11 cellular contexts compared by ENCODE assay signal in genomic region chr9:137456061-137456863, GRCh38. TPM values are rescaled to one million over a fixed set of nuclear protein-coding genes. Genes with fewer than 3 reads are reported as not detected.
A peak's percentile ranks its signal among the peaks of the same experiment; 100 is the strongest.
DNase-seq lines count a peak whose midpoint lies in the region; ATAC-seq and TF ChIP-seq lines count a peak whose summit lies in the region.
"Had no signal": no experiment of that assay in that cellular context is flagged by ENCODE, and none has a peak within 500 bp of the region (broad histone marks: within the 10 kb centered on the region; RNA-seq: fewer than 3 reads in every experiment).

No MANE protein-coding gene starts in this region.

- H3K4me1 ChIP-seq in Caco-2 = peaks cover 12% of the 10 kb centered on the region
- H3K4me1 ChIP-seq in naive thymus-derived CD4-positive, alpha-beta T cell (ENCODE audit: control insufficient read depth in 2 of 2, insufficient read depth in 2 of 2, low read length in 2 of 2) = peaks cover 42 to 56% of the 10 kb centered on the region in 2 donors
- H3K4me1 ChIP-seq: parathyroid adenoma had no signal

- H3K36me3 Mint-ChIP-seq in Caco-2 (ENCODE audit: insufficient read depth, unreplicated experiment) = peaks cover 35% of the 10 kb centered on the region
- H3K36me3 Mint-ChIP-seq in central memory CD8-positive, alpha-beta T cell (ENCODE audit: insufficient read depth) = peaks cover 6% of the 10 kb centered on the region
- peaks cover 0 to 10% (median 0%) of the 10 kb centered on the region in 5 donors for H3K36me3 Mint-ChIP-seq in naive thymus-derived CD4-positive, alpha-beta T cell

- H3K4me1 Mint-ChIP-seq in Caco-2 (ENCODE audit: low read depth, unreplicated experiment) = no peaks in the 10 kb centered on the region
- H3K4me1 Mint-ChIP-seq in central memory CD8-positive, alpha-beta T cell = peaks cover 24% of the 10 kb centered on the region
- peaks cover 5 to 65% (median 44%) of the 10 kb centered on the region in 7 donors for H3K4me1 Mint-ChIP-seq in naive thymus-derived CD4-positive, alpha-beta T cell

- no peaks in the 10 kb centered on the region for H3K27me3 ChIP-seq in Caco-2 (replicated peaks; ENCODE audit: control insufficient read depth, insufficient read depth, low read length)
- no peaks in the 10 kb centered on the region for H3K27me3 ChIP-seq in naive thymus-derived CD4-positive, alpha-beta T cell (ENCODE audit: control insufficient read depth in 2 of 2, insufficient read depth in 2 of 2, low read length in 2 of 2)

- no peaks in the 10 kb centered on the region; the same call in 1 of the 2 replicates for H3K9me3 ChIP-seq in Caco-2
- H3K9me3 ChIP-seq in naive thymus-derived CD4-positive, alpha-beta T cell (ENCODE audit: control insufficient read depth in 2 of 3, low read length in 3 of 3) = no peaks in the 10 kb centered on the region

- H3K27ac Mint-ChIP-seq in Caco-2 (ENCODE audit: unreplicated experiment) = no peak overlapping the region
- no peak overlapping the region for H3K27ac Mint-ChIP-seq in central memory CD8-positive, alpha-beta T cell (ENCODE audit: low read depth)
- peak overlapping the region in 6 of 9 donors; percentile 17 to 75 (median 48) for H3K27ac Mint-ChIP-seq in naive thymus-derived CD4-positive, alpha-beta T cell

- CTCF ChIA-PET in Caco-2 (lab: Charles Lee) = no interaction called here
- CTCF ChIA-PET in naive thymus-derived CD4-positive, alpha-beta T cell (lab: Charles Lee) = interaction anchor here (0.6 kb wide), 1 partner anchor 177 kb away, joined by 3 read pairs; no protein-coding TSS in a partner anchor

- H3K9me3 Mint-ChIP-seq in Caco-2 (ENCODE audit: unreplicated experiment) = no peaks in the 10 kb centered on the region
- no peaks in the 10 kb centered on the region for H3K9me3 Mint-ChIP-seq in central memory CD8-positive, alpha-beta T cell
- H3K9me3 Mint-ChIP-seq in naive thymus-derived CD4-positive, alpha-beta T cell = no peaks in the 10 kb centered on the region

- H3K4me3 ChIP-seq in Caco-2 (ENCODE audit: low read depth, low read length) = no peak overlapping the region
- no peak overlapping the region for H3K4me3 ChIP-seq in naive thymus-derived CD4-positive, alpha-beta T cell (ENCODE audit: low read length)

- H3K27ac ChIP-seq in naive thymus-derived CD4-positive, alpha-beta T cell (ENCODE audit: low read depth, low read length) = no peak overlapping the region
- H3K27ac ChIP-seq: parathyroid adenoma had no signal

- DNase-seq in 8988T (peak; percentile 30), Caco-2 (no peak), NCI-H146 treated with DMSO at 0.1 percent for 48 hours (lab: John Stamatoyannopoulos, UW; ENCODE audit: unreplicated experiment) (no peak), GM10266 (ENCODE audit: extremely low spot score) (no peak), NOMO-1 treated with DMSO at 0.1 percent for 48 hours (lab: John Stamatoyannopoulos, UW; ENCODE audit: unreplicated experiment) (no peak)
- no peak for DNase-seq in central memory CD8-positive, alpha-beta T cell (ENCODE audit: low spot score in 2 of 2)
- DNase-seq in naive thymus-derived CD4-positive, alpha-beta T cell = peak in 1 of 9 donors; percentile 1

- POLR2A ChIA-PET in Caco-2 (lab: Charles Lee) = interaction anchor here (0.5 kb wide), 1 partner anchor 15 kb away, joined by 4 read pairs; the partner anchor contains the start of gene ENTPD8
- POLR2A ChIA-PET in naive thymus-derived CD4-positive, alpha-beta T cell (lab: Charles Lee) = no interaction called here

- no peak for ATAC-seq in central memory CD8-positive, alpha-beta T cell (replicated peaks; ENCODE audit: extremely low read depth, poor library complexity, severe bottlenecking)
- ATAC-seq in naive thymus-derived CD4-positive, alpha-beta T cell = no peak
- ATAC-seq in GM21723 (IDR thresholded peaks at IDR 0.05; ENCODE audit: unreplicated experiment) = no peak

- BruUV-seq in Caco-2 (replicated peaks; lab: Mats Ljungman, UMichigan) = no TSS peak

- no peak for TF ChIP-seq CTCF in Caco-2 (IDR thresholded peaks at IDR 0.05; ENCODE audit: insufficient read depth in 1 of 2, low read depth in 1 of 2, low read length in 1 of 2, severe bottlenecking in 1 of 2, unreplicated experiment in 1 of 2)
- TF ChIP-seq CTCF in GM10266 (IDR thresholded peaks at IDR 0.05; ENCODE audit: control insufficient read depth, insufficient read depth, low read depth, missing control alignments) = no peak

- peaks cover 8% of the 10 kb centered on the region for H3K36me3 ChIP-seq in Caco-2 (ENCODE audit: control insufficient read depth, insufficient read depth, low read length)
- peaks cover 0 to 30% (median 4%) of the 10 kb centered on the region in 3 experiments for H3K36me3 ChIP-seq in naive thymus-derived CD4-positive, alpha-beta T cell (ENCODE audit: control insufficient read depth in 2 of 3, insufficient read depth in 3 of 3, low read length in 3 of 3)

- no peaks in the 10 kb centered on the region for H3K27me3 Mint-ChIP-seq in Caco-2 (ENCODE audit: insufficient read depth, unreplicated experiment)
- H3K27me3 Mint-ChIP-seq in central memory CD8-positive, alpha-beta T cell = no peaks in the 10 kb centered on the region
- H3K27me3 Mint-ChIP-seq in naive thymus-derived CD4-positive, alpha-beta T cell = no peaks in the 10 kb centered on the region

- peak overlapping the region; percentile 2 for H3K4me3 Mint-ChIP-seq in Caco-2 (ENCODE audit: unreplicated experiment)
- peak overlapping the region; percentile 36 for H3K4me3 Mint-ChIP-seq in central memory CD8-positive, alpha-beta T cell
- H3K4me3 Mint-ChIP-seq in naive thymus-derived CD4-positive, alpha-beta T cell = peak overlapping the region in 8 of 10 donors; percentile 15 to 73 (median 46)

- intact Hi-C loops in Caco-2 (cut with micrococcal nuclease; ENCODE audit: unreplicated experiment) = no loop called here
- intact Hi-C loops in naive thymus-derived CD4-positive, alpha-beta T cell (cut with micrococcal nuclease) = loop anchor here in 1 of 2 donors (5.0 to 10.0 kb wide), 2 partner anchors 136 to 1211 kb away; partner anchors contain the start of genes QSOX2 and ZMYND19

RNA-seq across cellular contexts. Expression of gene NSMF, which starts 2.9 kb away (rescaled TPM):
- 65.5 and 67.6 TPM in 2 replicates for total RNA-seq in Caco-2 (2022)
- total RNA-seq in naive thymus-derived CD4-positive, alpha-beta T cell = 10 to 100 TPM; 22.9 to 92.0 (median 57.3) TPM
- 10 to 100 TPM; 10.9 to 21.4 TPM for polyA plus RNA-seq in naive thymus-derived CD4-positive, alpha-beta T cell

RNA-seq across cellular contexts. Expression of gene ENTPD8, which starts 15.1 kb away (rescaled TPM):
- total RNA-seq in Caco-2 (2022) = 8.5 and 8.6 TPM in 2 replicates
- total RNA-seq in naive thymus-derived CD4-positive, alpha-beta T cell = not detected
- not detected for polyA plus RNA-seq in naive thymus-derived CD4-positive, alpha-beta T cell
- total RNA-seq: bronchial epithelial cell had no signal

RNA-seq across cellular contexts. Expression of gene NOXA1, which starts 33.1 kb away (rescaled TPM):
- 7.3 and 8.6 TPM in 2 replicates for total RNA-seq in Caco-2 (2022)
- 10 to 100 TPM in 2 of 5 experiments, 1 to 10 TPM in 2, under 1 TPM in 1; 0.94 to 11.1 (median 6.0) TPM for total RNA-seq in naive thymus-derived CD4-positive, alpha-beta T cell
- polyA plus RNA-seq in naive thymus-derived CD4-positive, alpha-beta T cell = 1 to 10 TPM in 1 of 2 donors, under 1 TPM in 1; 0.73 to 2.6 TPM
- total RNA-seq: G401 had no signal

RNA-seq across cellular contexts. Expression of gene EXD3, which starts 33.3 kb away (rescaled TPM):
- total RNA-seq in Caco-2 (2022) = 10.9 and 11.2 TPM in 2 replicates
- 10 to 100 TPM; 11.7 to 27.2 (median 24.7) TPM for total RNA-seq in naive thymus-derived CD4-positive, alpha-beta T cell
- polyA plus RNA-seq in naive thymus-derived CD4-positive, alpha-beta T cell = 1 to 10 TPM; 3.5 to 7.6 TPM

Comparison
In these comparisons a context has a peak if more than half of its experiments do, and no peak if none do; other contexts are left out.
1. H3K27ac Mint-ChIP-seq: peak in naive thymus-derived CD4-positive, alpha-beta T cell (6 of 9); none in Caco-2 (single experiment) and central memory CD8-positive, alpha-beta T cell (single experiment).
2. Peak in every context shown above with its lines, with median percentiles within 50 percentile points of each other: H3K4me3 Mint-ChIP-seq.